9 cellular contexts compared by ENCODE assay signal in the genomic region with DNA sequence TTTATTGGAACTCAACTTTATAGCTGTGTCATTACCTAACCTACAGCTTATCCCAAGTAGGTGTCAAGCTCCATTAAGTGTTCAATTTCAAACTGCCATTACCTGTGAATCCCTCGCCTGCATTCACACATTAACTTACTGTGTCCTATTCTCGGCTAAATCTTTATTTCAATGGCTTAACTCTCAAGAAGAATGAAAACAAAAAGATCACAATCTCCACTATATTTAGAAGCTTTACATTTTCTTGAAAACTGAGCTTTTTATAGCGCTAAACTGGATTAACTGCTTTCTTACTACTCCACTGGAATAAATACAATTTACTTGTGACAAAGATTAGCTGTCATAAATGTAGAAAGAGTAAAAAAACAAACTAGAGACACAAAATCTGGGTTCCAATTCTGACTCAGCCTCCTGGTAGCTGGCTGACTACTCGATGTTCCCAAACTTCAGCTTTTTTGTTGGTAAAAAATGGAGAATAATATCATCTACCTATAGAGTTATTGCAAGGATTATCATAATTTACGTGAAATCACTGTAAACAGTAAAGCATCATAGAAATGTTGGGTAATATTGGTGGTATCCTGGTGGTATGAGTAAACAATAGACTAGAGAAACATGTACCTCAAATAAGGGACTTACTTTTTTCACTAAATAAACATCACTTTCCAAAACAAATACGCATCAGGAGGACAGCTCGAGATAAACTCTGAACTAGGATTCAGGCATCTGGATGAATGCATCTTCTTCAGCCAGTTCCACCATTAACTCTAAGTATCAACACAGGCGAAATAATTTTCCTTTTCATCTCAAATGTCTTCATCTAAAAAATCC. TPM values are rescaled to one million over a fixed set of nuclear protein-coding genes. Genes with fewer than 3 reads are reported as not detected.
DNase-seq lines count a peak whose midpoint lies in the region; ATAC-seq and TF ChIP-seq lines count a peak whose summit lies in the region.
"Had no signal": no experiment of that assay in that cellular context is flagged by ENCODE, and none has a peak within 500 bp of the region (broad histone marks: within the 10 kb centered on the region; RNA-seq: fewer than 3 reads in every experiment).

No MANE protein-coding gene starts in this region.

- CTCF ChIA-PET in Panc1 (lab: Charles Lee): no interaction called here

- H3K27me3 ChIP-seq in Panc1 (ENCODE audit: control insufficient read depth, insufficient read depth, low read length) (no peaks in the 10 kb centered on the region; the same call in 1 of the 2 replicates), psoas muscle (ENCODE audit: insufficient read depth in 3 of 3, low read length in 2 of 3) (no peaks in the 10 kb centered on the region)

- H3K4me3 ChIP-seq in GM12864 (ENCODE audit: low read depth, low read length): peak overlapping the region; percentile 71; the same call in 1 of the 2 replicates
- H3K4me3 ChIP-seq in Panc1 (ENCODE audit: low read depth in 2 of 2, low read length in 2 of 2): peak overlapping the region; percentile 79 to 80
- H3K4me3 ChIP-seq in epithelial cell of proximal tubule (ENCODE audit: low read depth, low read length): peak overlapping the region; percentile 89
- H3K4me3 ChIP-seq in psoas muscle: peak overlapping the region; percentile 71

- peaks cover 2% of the 10 kb centered on the region; the same call in 1 of the 2 replicates for H3K36me3 ChIP-seq in Panc1 (ENCODE audit: control insufficient read depth, insufficient read depth, low read length)
- no peaks in the 10 kb centered on the region for H3K36me3 ChIP-seq in psoas muscle (ENCODE audit: insufficient read depth in 1 of 2, low read depth in 1 of 2)

- BruUV-seq in Panc1 (replicated peaks; lab: Mats Ljungman, UMichigan): TSS peak; percentile 74

- in situ Hi-C loops in Panc1 (cut with HindIII; ENCODE audit: low pct_unique_long_range_greater_than_20kb, low sequenced_read_pairs): no loop called here

- DNase-seq in GM12864 (ENCODE audit: low read depth): no peak
- no peak for DNase-seq in Panc1 (ENCODE audit: low read depth, low spot score)
- no peak for DNase-seq in epithelial cell of proximal tubule (ENCODE audit: low read depth)
- no peak for DNase-seq in psoas muscle
- no peak for DNase-seq in NOMO-1 (lab: John Stamatoyannopoulos, UW; ENCODE audit: unreplicated experiment in 2 of 2)
- DNase-seq in kidney tubule cell (ENCODE audit: low spot score): no peak
- no peak for DNase-seq in HuH-7 (ENCODE audit: low spot score)
- DNase-seq: cortex of kidney had no signal

- WGBS in psoas muscle, 3 donors: 49 to 51% (median 50%) methylated on average over 8 of the region's 8 CpGs

- no peak for ATAC-seq in Panc1
- ATAC-seq in psoas muscle: no peak
- no peak for ATAC-seq in HG02678 (IDR thresholded peaks at IDR 0.05; ENCODE audit: unreplicated experiment)

- intact Hi-C loops in Panc1 (cut with micrococcal nuclease; ENCODE audit: unreplicated experiment) (no loop called here), psoas muscle (cut with DNase I) (no loop called here)

- H3K27ac ChIP-seq in Panc1 (ENCODE audit: low read length): peak overlapping the region; percentile 59
- peak overlapping the region; percentile 85 for H3K27ac ChIP-seq in psoas muscle

- POLR2A ChIA-PET in Panc1 (lab: Charles Lee): interaction anchor here (0.6 kb wide), 1 partner anchor 9 kb away, joined by 3 read pairs; no protein-coding TSS in a partner anchor

- H3K9me3 ChIP-seq in Panc1 (ENCODE audit: control insufficient read depth, insufficient read depth, low read depth, low read length): no peaks in the 10 kb centered on the region
- no peaks in the 10 kb centered on the region for H3K9me3 ChIP-seq in psoas muscle

- H3K4me1 ChIP-seq in Panc1 (ENCODE audit: control insufficient read depth, insufficient read depth, low read length) (peaks cover 11% of the 10 kb centered on the region), psoas muscle (peaks cover 29% of the 10 kb centered on the region)

- TF ChIP-seq CTCF in GM12864 (IDR thresholded peaks at IDR 0.05; ENCODE audit: low read depth, low read length, missing control alignments) (no peak), Panc1 (IDR thresholded peaks at IDR 0.05) (no peak), epithelial cell of proximal tubule (conservative IDR thresholded peaks at IDR 0.05; ENCODE audit: low read depth, low read length) (no peak), psoas muscle (IDR thresholded peaks at IDR 0.05) (no peak)

RNA-seq across cellular contexts. Expression of gene RALGAPA1, which starts 1.7 kb away (rescaled TPM):
- total RNA-seq in Panc1 (2021; ENCODE audit: unreplicated experiment) (31.5 TPM), epithelial cell of proximal tubule (14.3 and 19.5 TPM in 2 replicates), psoas muscle (10 to 100 TPM; 28.0 to 40.1 (median 35.2) TPM)
- polyA plus RNA-seq in Panc1 (2012; ENCODE audit: insufficient read length): 9.3 TPM
- 10 to 100 TPM in 1 of 3 donors, 1 to 10 TPM in 2; 4.3 to 12.7 (median 8.7) TPM for polyA plus RNA-seq in psoas muscle

RNA-seq across cellular contexts. Expression of gene BRMS1L, which starts 18.8 kb away (rescaled TPM):
- total RNA-seq in Panc1 (2021; ENCODE audit: unreplicated experiment) (10.5 TPM), epithelial cell of proximal tubule (3.7 and 5.2 TPM in 2 replicates), psoas muscle (10 to 100 TPM in 2 of 4 donors, 1 to 10 TPM in 2; 8.3 to 14.2 (median 9.8) TPM)
- polyA plus RNA-seq in Panc1 (2012; ENCODE audit: insufficient read length): 8.0 TPM
- 10 to 100 TPM in 1 of 3 donors, 1 to 10 TPM in 2; 5.3 to 15.9 (median 8.5) TPM for polyA plus RNA-seq in psoas muscle
